8 cellular contexts compared by ENCODE assay signal in genomic region chr1:161706483-161707347, GRCh38. TPM values are rescaled to one million over a fixed set of nuclear protein-coding genes. Genes with fewer than 3 reads are reported as not detected.
DNase-seq lines count a peak whose midpoint lies in the region; ATAC-seq lines count a peak whose summit lies in the region.

Gene FCRLA (plus strand): TSS chr1:161707229. CDS start chr1:161707265, 36 bp downstream.

- ATAC-seq in GM19467 (IDR thresholded peaks at IDR 0.05; ENCODE audit: unreplicated experiment) = peak; percentile 54
- peak; percentile 64 for ATAC-seq in HG03460 (IDR thresholded peaks at IDR 0.05; ENCODE audit: unreplicated experiment)

- peak; percentile 94 for DNase-seq in EL
- peak; percentile 84 for DNase-seq in amniotic epithelial cell (ENCODE audit: low read depth)
- DNase-seq in occipital lobe (lab: John Stamatoyannopoulos, UW) = peak; percentile 15
- no peak for DNase-seq in NCI-H748 treated with DMSO at 0.1 percent for 48 hours (lab: John Stamatoyannopoulos, UW)
- no peak for DNase-seq in NCI-H748 (lab: John Stamatoyannopoulos, UW; ENCODE audit: unreplicated experiment)
- no peak for DNase-seq in HT-29 (ENCODE audit: low spot score)

RNA-seq across cellular contexts. Expression of gene FCRLA, which starts in this region (rescaled TPM):
- not detected for total RNA-seq in occipital lobe
- not detected in 2 replicates for total RNA-seq in HT-29 (2014; rRNA removed; shearing (Covaris generic))

Comparison
In these comparisons a context has a peak if more than half of its experiments do, and no peak if none do; other contexts are left out.
1. Peak in DNase-seq in occipital lobe; RNA of the gene not detected or under 1 TPM.
2. DNase-seq: peak in EL (single experiment) and amniotic epithelial cell (single experiment); none in NCI-H748 treated with DMSO at 0.1 percent for 48 hours (single experiment), NCI-H748 (single experiment) and HT-29 (single experiment).